In genomic region chr13:95226051-95226450, GRCh38 we compare ENCODE assay signal across 18 cellular contexts.
DNase-seq lines count a peak whose midpoint lies in the region; ATAC-seq, FAIRE-seq and TF ChIP-seq lines count a peak whose summit lies in the region.
"Had no signal": no experiment of that assay in that cellular context is flagged by ENCODE, and none has a peak within 500 bp of the region (broad histone marks: within the 10 kb centered on the region; RNA-seq: fewer than 3 reads in every experiment).

No MANE protein-coding gene starts in this region.

- H3K9me3 Mint-ChIP-seq in memory B cell: no peaks in the 10 kb centered on the region
- H3K9me3 Mint-ChIP-seq: GM23338 had no signal

- intact Hi-C loops in upper lobe of right lung (cut with DNase I): no loop called here

- no peaks in the 10 kb centered on the region for H3K27me3 ChIP-seq in bronchial epithelial cell (ENCODE audit: control insufficient read depth, insufficient read depth, low read length)
- H3K27me3 ChIP-seq in upper lobe of right lung: no peaks in the 10 kb centered on the region
- H3K27me3 ChIP-seq: BLaER1 had no signal

- H3K9me3 ChIP-seq in upper lobe of right lung: no peaks in the 10 kb centered on the region
- H3K9me3 ChIP-seq: BLaER1 had no signal

- ATAC-seq in memory B cell (ENCODE audit: low read depth): no peak
- no peak for ATAC-seq in upper lobe of right lung
- ATAC-seq in GM18517 (IDR thresholded peaks at IDR 0.05; ENCODE audit: unreplicated experiment): no peak
- ATAC-seq: GM23338, Right ventricle myocardium inferior had no signal

- H3K27ac Mint-ChIP-seq in memory B cell: peak overlapping the region; percentile 16
- H3K27ac Mint-ChIP-seq: GM23338 had no signal

- no peak overlapping the region for H3K4me3 Mint-ChIP-seq in memory B cell
- H3K4me3 Mint-ChIP-seq: GM23338 had no signal

- H3K4me3 ChIP-seq in bronchial epithelial cell (ENCODE audit: low read depth, low read length) (no peak overlapping the region), upper lobe of right lung (no peak overlapping the region)
- H3K4me3 ChIP-seq: BLaER1, GM23338 had no signal

- peaks cover 4% of the 10 kb centered on the region for H3K36me3 Mint-ChIP-seq in memory B cell

- no peaks in the 10 kb centered on the region for H3K27me3 Mint-ChIP-seq in memory B cell

- H3K27ac ChIP-seq in upper lobe of right lung: peak overlapping the region; percentile 44
- H3K27ac ChIP-seq: 22Rv1, BLaER1 had no signal

- H3K4me1 Mint-ChIP-seq in memory B cell: peaks cover 20% of the 10 kb centered on the region
- H3K4me1 Mint-ChIP-seq: GM23338 had no signal

- TF ChIP-seq CTCF in bronchial epithelial cell (IDR thresholded peaks at IDR 0.05; ENCODE audit: insufficient read depth, low read length, severe bottlenecking) (no peak), upper lobe of right lung (IDR thresholded peaks at IDR 0.05) (no peak)

- H3K4me1 ChIP-seq in upper lobe of right lung: peaks cover 9% of the 10 kb centered on the region

- no peaks in the 10 kb centered on the region for H3K36me3 ChIP-seq in bronchial epithelial cell (ENCODE audit: control insufficient read depth, insufficient read depth, low read length)
- H3K36me3 ChIP-seq in upper lobe of right lung: no peaks in the 10 kb centered on the region
- H3K36me3 ChIP-seq: BLaER1 had no signal

- DNase-seq in SIG-M5 treated with dmso at 0.1 percent for 504 hours (lab: John Stamatoyannopoulos, UW; ENCODE audit: unreplicated experiment): peak; percentile 20
- DNase-seq in SIG-M5 (lab: John Stamatoyannopoulos, UW): no peak
- DNase-seq in bronchial epithelial cell (ENCODE audit: low read depth): peak; percentile 17
- no peak for DNase-seq in memory B cell (ENCODE audit: low spot score in 2 of 2)
- no peak for DNase-seq in upper lobe of right lung
- no peak for DNase-seq in frontal cortex (ENCODE audit: low spot score in 2 of 2)
- no peak for DNase-seq in HCEC 1CT
- DNase-seq: COR-L47; KBM-7; NCI-H1092; NCI-H2107; NCI-H69; NK-92 treated with Interleukin-12 subunit alpha and Interleukin-12 subunit beta, amount 100 ng/mL, for 24 hours had no signal

- FAIRE-seq in bronchial epithelial cell (lab: Jason Lieb, UNC) (no peak), frontal cortex (lab: Jason Lieb, UNC) (no peak)

Comparison
In these comparisons a context has a peak if more than half of its experiments do, and no peak if none do; other contexts are left out.
1. DNase-seq: peak in SIG-M5 treated with dmso at 0.1 percent for 504 hours (single experiment) and bronchial epithelial cell (single experiment); none in SIG-M5 (single experiment), memory B cell (0 of 2), upper lobe of right lung (single experiment), frontal cortex (0 of 2) and HCEC 1CT (single experiment).